In genomic region chr14:34865889-34866574, GRCh38 we compare ENCODE assay signal across 1 cellular context.
TF ChIP-seq lines count a peak whose summit lies in the region.

No MANE protein-coding gene starts in this region.

TF ChIP-seq in HepG2, 621 proteins besides CTCF, POLR2A, EP300 and RAD21 (continued from another document):
- TF ChIP-seq, protein P1, sequence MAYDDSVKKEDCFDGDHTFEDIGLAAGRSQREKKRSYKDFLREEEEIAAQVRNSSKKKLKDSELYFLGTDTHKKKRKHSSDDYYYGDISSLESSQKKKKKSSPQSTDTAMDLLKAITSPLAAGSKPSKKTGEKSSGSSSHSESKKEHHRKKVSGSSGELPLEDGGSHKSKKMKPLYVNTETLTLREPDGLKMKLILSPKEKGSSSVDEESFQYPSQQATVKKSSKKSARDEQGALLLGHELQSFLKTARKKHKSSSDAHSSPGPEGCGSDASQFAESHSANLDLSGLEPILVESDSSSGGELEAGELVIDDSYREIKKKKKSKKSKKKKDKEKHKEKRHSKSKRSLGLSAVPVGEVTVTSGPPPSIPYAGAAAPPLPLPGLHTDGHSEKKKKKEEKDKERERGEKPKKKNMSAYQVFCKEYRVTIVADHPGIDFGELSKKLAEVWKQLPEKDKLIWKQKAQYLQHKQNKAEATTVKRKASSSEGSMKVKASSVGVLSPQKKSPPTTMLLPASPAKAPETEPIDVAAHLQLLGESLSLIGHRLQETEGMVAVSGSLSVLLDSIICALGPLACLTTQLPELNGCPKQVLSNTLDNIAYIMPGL (CRISPR knock-in tag; IDR thresholded peaks at IDR 0.05; ENCODE audit: borderline replicate concordance in 1 of 2, low read depth in 1 of 2) = 0 out of 4 replicates have a peak, but pooled peaks of 1 of the 2 experiments have one; percentile 40
- 0 out of 2 replicates have a peak, but pooled peaks have one; percentile 65 for TF ChIP-seq DNMT1 (CRISPR knock-in tag; IDR thresholded peaks at IDR 0.05)
- TF ChIP-seq, protein P2, sequence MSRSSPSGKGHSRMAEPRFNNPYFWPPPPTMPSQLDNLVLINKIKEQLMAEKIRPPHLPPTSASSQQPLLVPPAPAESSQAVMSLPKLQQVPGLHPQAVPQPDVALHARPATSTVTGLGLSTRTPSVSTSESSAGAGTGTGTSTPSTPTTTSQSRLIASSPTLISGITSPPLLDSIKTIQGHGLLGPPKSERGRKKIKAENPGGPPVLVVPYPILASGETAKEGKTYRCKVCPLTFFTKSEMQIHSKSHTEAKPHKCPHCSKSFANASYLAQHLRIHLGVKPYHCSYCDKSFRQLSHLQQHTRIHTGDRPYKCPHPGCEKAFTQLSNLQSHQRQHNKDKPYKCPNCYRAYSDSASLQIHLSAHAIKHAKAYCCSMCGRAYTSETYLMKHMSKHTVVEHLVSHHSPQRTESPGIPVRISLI (CRISPR knock-in tag; IDR thresholded peaks at IDR 0.05; ENCODE audit: borderline replicate concordance) = 0 out of 2 replicates have a peak, but pooled peaks have one; percentile 29
- TF ChIP-seq ZNF263 (CRISPR knock-in tag; IDR thresholded peaks at IDR 0.05) = peak; percentile 57; the same call in 1 of the 2 replicates
- TF ChIP-seq SP2 (CRISPR knock-in tag; IDR thresholded peaks at IDR 0.05) = 0 out of 2 replicates have a peak, but pooled peaks have one; percentile 13
- no peak for TF ChIP-seq RFX1 (IDR thresholded peaks at IDR 0.05)
- TF ChIP-seq, protein P3, sequence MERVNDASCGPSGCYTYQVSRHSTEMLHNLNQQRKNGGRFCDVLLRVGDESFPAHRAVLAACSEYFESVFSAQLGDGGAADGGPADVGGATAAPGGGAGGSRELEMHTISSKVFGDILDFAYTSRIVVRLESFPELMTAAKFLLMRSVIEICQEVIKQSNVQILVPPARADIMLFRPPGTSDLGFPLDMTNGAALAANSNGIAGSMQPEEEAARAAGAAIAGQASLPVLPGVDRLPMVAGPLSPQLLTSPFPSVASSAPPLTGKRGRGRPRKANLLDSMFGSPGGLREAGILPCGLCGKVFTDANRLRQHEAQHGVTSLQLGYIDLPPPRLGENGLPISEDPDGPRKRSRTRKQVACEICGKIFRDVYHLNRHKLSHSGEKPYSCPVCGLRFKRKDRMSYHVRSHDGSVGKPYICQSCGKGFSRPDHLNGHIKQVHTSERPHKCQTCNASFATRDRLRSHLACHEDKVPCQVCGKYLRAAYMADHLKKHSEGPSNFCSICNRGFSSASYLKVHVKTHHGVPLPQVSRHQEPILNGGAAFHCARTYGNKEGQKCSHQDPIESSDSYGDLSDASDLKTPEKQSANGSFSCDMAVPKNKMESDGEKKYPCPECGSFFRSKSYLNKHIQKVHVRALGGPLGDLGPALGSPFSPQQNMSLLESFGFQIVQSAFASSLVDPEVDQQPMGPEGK (CRISPR knock-in tag; IDR thresholded peaks at IDR 0.05) = 0 out of 2 replicates have a peak, but pooled peaks have one; percentile 15
- peak; percentile 48; the same call in 1 of the 2 replicates for TF ChIP-seq ZNF350 (CRISPR knock-in tag; IDR thresholded peaks at IDR 0.05; ENCODE audit: borderline replicate concordance, low read depth)
- TF ChIP-seq, protein P4, sequence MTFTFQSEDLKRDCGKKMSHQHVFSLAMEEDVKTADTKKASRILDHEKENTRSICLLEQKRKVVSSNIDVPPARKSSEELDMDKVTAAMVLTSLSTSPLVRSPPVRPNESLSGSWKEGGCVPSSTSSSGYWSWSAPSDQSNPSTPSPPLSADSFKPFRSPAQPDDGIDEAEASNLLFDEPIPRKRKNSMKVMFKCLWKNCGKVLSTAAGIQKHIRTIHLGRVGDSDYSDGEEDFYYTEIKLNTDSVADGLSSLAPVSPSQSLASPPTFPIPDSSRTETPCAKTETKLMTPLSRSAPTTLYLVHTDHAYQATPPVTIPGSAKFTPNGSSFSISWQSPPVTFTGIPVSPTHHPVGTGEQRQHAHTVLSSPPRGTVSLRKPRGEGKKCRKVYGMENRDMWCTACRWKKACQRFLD (CRISPR knock-in tag; IDR thresholded peaks at IDR 0.05; ENCODE audit: borderline replicate concordance) = 0 out of 2 replicates have a peak, but pooled peaks have one; percentile 56
- TF ChIP-seq ZFP41 (CRISPR knock-in tag; IDR thresholded peaks at IDR 0.05; ENCODE audit: borderline replicate concordance) = no peak
- peak; percentile 36; the same call in 1 of the 2 replicates for TF ChIP-seq SALL1 (CRISPR knock-in tag; IDR thresholded peaks at IDR 0.05)
- TF ChIP-seq ZNF7 (CRISPR knock-in tag; IDR thresholded peaks at IDR 0.05) = peak; percentile 73; the same call in 1 of the 2 replicates
- peak; percentile 46; the same call in 1 of the 2 replicates for TF ChIP-seq MIXL1 (CRISPR knock-in tag; IDR thresholded peaks at IDR 0.05)
- peak; percentile 11; the same call in 1 of the 2 replicates for TF ChIP-seq GABPB1 (CRISPR knock-in tag; IDR thresholded peaks at IDR 0.05)
- 0 out of 2 replicates have a peak, but pooled peaks have one; percentile 49 for TF ChIP-seq FOXC1 (CRISPR knock-in tag; IDR thresholded peaks at IDR 0.05; ENCODE audit: borderline replicate concordance)
- TF ChIP-seq, protein P5, sequence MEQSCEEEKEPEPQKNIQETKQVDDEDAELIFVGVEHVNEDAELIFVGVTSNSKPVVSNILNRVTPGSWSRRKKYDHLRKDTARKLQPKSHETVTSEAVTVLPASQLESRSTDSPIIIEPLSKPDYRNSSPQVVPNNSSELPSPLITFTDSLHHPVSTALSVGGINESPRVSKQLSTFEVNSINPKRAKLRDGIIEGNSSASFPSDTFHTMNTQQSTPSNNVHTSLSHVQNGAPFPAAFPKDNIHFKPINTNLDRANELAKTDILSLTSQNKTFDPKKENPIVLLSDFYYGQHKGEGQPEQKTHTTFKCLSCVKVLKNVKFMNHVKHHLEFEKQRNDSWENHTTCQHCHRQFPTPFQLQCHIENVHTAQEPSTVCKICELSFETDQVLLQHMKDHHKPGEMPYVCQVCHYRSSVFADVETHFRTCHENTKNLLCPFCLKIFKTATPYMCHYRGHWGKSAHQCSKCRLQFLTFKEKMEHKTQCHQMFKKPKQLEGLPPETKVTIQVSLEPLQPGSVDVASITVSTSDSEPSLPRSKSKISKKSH (CRISPR knock-in tag; IDR thresholded peaks at IDR 0.05; ENCODE audit: borderline replicate concordance) = no peak
- peak; percentile 13; the same call in 1 of the 2 replicates for TF ChIP-seq ZNF598 (CRISPR knock-in tag; IDR thresholded peaks at IDR 0.05; ENCODE audit: borderline replicate concordance)
- TF ChIP-seq BORCS8-MEF2B (CRISPR knock-in tag; IDR thresholded peaks at IDR 0.05) = peak; percentile 48; the same call in 1 of the 2 replicates
- TF ChIP-seq ZNF407 (CRISPR knock-in tag; IDR thresholded peaks at IDR 0.05; ENCODE audit: not compliant biosample characterization) = no peak
- peak; percentile 61; the same call in 1 of the 2 replicates for TF ChIP-seq ZMYM4 (CRISPR knock-in tag; IDR thresholded peaks at IDR 0.05)
- TF ChIP-seq, protein P6, sequence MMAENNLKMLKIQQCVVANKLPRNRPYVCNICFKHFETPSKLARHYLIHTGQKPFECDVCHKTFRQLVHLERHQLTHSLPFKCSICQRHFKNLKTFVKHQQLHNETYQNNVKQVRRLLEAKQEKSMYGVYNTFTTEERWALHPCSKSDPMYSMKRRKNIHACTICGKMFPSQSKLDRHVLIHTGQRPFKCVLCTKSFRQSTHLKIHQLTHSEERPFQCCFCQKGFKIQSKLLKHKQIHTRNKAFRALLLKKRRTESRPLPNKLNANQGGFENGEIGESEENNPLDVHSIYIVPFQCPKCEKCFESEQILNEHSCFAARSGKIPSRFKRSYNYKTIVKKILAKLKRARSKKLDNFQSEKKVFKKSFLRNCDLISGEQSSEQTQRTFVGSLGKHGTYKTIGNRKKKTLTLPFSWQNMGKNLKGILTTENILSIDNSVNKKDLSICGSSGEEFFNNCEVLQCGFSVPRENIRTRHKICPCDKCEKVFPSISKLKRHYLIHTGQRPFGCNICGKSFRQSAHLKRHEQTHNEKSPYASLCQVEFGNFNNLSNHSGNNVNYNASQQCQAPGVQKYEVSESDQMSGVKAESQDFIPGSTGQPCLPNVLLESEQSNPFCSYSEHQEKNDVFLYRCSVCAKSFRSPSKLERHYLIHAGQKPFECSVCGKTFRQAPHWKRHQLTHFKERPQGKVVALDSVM (CRISPR knock-in tag; IDR thresholded peaks at IDR 0.05) = peak; percentile 68
- 0 out of 2 replicates have a peak, but pooled peaks have one; percentile 42 for TF ChIP-seq NAIF1 (CRISPR knock-in tag; IDR thresholded peaks at IDR 0.05; ENCODE audit: borderline replicate concordance)
- TF ChIP-seq, protein P7, sequence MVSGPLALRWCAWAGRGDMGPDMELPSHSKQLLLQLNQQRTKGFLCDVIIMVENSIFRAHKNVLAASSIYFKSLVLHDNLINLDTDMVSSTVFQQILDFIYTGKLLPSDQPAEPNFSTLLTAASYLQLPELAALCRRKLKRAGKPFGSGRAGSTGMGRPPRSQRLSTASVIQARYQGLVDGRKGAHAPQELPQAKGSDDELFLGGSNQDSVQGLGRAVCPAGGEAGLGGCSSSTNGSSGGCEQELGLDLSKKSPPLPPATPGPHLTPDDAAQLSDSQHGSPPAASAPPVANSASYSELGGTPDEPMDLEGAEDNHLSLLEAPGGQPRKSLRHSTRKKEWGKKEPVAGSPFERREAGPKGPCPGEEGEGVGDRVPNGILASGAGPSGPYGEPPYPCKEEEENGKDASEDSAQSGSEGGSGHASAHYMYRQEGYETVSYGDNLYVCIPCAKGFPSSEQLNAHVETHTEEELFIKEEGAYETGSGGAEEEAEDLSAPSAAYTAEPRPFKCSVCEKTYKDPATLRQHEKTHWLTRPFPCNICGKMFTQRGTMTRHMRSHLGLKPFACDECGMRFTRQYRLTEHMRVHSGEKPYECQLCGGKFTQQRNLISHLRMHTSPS (CRISPR knock-in tag; IDR thresholded peaks at IDR 0.05; ENCODE audit: low read depth) = no peak
- no peak for TF ChIP-seq PREB (CRISPR knock-in tag; IDR thresholded peaks at IDR 0.05)
- peak; percentile 21 for TF ChIP-seq RBM22 (optimal IDR thresholded peaks at IDR 0.05; ENCODE audit: low read length)
- TF ChIP-seq, protein P8, sequence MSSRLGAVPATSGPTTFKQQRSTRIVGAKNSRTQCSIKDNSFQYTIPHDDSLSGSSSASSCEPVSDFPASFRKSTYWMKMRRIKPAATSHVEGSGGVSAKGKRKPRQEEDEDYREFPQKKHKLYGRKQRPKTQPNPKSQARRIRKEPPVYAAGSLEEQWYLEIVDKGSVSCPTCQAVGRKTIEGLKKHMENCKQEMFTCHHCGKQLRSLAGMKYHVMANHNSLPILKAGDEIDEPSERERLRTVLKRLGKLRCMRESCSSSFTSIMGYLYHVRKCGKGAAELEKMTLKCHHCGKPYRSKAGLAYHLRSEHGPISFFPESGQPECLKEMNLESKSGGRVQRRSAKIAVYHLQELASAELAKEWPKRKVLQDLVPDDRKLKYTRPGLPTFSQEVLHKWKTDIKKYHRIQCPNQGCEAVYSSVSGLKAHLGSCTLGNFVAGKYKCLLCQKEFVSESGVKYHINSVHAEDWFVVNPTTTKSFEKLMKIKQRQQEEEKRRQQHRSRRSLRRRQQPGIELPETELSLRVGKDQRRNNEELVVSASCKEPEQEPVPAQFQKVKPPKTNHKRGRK (CRISPR knock-in tag; IDR thresholded peaks at IDR 0.05) = no peak
- no peak for TF ChIP-seq ZNF430 (CRISPR knock-in tag; IDR thresholded peaks at IDR 0.05)
- TF ChIP-seq ZNF484 (CRISPR knock-in tag; IDR thresholded peaks at IDR 0.05; ENCODE audit: borderline replicate concordance, low read depth) = no peak
TF ChIP-seq in HepG2: peak in this region for 29.
